16 cellular contexts compared by ENCODE assay signal in the genomic region with DNA sequence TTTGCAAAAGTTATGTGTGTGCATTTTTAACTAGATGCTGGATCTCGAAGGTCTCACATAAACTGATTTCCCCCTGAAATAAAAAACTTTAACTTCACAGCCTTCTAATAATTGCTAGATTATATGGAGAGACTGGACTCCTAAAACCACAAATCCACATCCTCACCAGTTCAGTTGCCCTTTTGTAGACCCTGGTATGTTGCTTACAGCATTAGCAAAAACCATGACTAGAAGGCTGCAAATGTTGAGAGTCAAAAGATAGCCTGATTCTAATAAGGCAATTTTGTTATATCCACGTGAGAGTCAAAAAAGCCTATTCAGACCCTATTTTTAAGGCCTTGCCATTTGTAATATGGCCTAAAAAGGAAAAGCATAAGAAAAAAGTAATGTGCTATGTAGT. TPM values are rescaled to one million over a fixed set of nuclear protein-coding genes. Genes with fewer than 3 reads are reported as not detected.
DNase-seq lines count a peak whose midpoint lies in the region; ATAC-seq and TF ChIP-seq lines count a peak whose summit lies in the region.
"Had no signal": no experiment of that assay in that cellular context is flagged by ENCODE, and none has a peak within 500 bp of the region (broad histone marks: within the 10 kb centered on the region; RNA-seq: fewer than 3 reads in every experiment).

No MANE protein-coding gene starts in this region.

- H3K36me3 ChIP-seq in GM23338 (ENCODE audit: insufficient read depth) (no peaks in the 10 kb centered on the region), SK-N-SH (replicated peaks in 1 of 2; ENCODE audit: control insufficient read depth in 1 of 2, insufficient read depth in 2 of 2, low read length in 1 of 2) (peaks cover 0 to 1% of the 10 kb centered on the region in 2 experiments), fibroblast of lung (ENCODE audit: control insufficient read depth, insufficient read depth, low read length) (no peaks in the 10 kb centered on the region)
- H3K36me3 ChIP-seq: HAP-1, SJCRH30 had no signal

- WGBS in SK-N-SH (ENCODE audit: low lambda C conversion rate): 91% methylated on average over 2 of the region's 2 CpGs

- H3K27me3 ChIP-seq in GM23338 (ENCODE audit: insufficient read depth): no peaks in the 10 kb centered on the region
- H3K27me3 ChIP-seq in SK-N-SH (ENCODE audit: insufficient read depth): no peaks in the 10 kb centered on the region
- no peaks in the 10 kb centered on the region for H3K27me3 ChIP-seq in fibroblast of lung (ENCODE audit: control insufficient read depth, insufficient read depth, low read length)
- H3K27me3 ChIP-seq: SJCRH30 had no signal

- H3K9ac ChIP-seq in SK-N-SH: peak overlapping the region; percentile 68; the same call in 1 of the 2 replicates
- no peak overlapping the region for H3K9ac ChIP-seq in fibroblast of lung (ENCODE audit: insufficient read depth, low read length)

- CTCF ChIA-PET in SK-N-SH (lab: Yijun Ruan, JAX): interaction anchor here (0.6 kb wide), 1 partner anchor 905 kb away, joined by 3 read pairs; no protein-coding TSS in a partner anchor

- H3K79me2 ChIP-seq in GM23338 (replicated peaks; ENCODE audit: insufficient read depth) (peaks cover 75% of the 10 kb centered on the region), SK-N-SH (ENCODE audit: insufficient read depth) (peaks cover 98% of the 10 kb centered on the region), fibroblast of lung (ENCODE audit: control insufficient read depth, insufficient read depth, low read length) (peaks cover 49% of the 10 kb centered on the region)

- ATAC-seq in GM23338: no peak

- no peak overlapping the region for H3K4me3 Mint-ChIP-seq in GM23338
- H3K4me3 Mint-ChIP-seq: activated naive CD8-positive, alpha-beta T cell treated with anti-CD3 and anti-CD28 coated beads, Interleukin-2, amount 10 ng/mL, durations not matched to agents 7 days and 5 days; nephron had no signal

- POLR2A ChIA-PET in SK-N-SH (lab: Yijun Ruan, JAX): no interaction called here

- no peaks in the 10 kb centered on the region for H3K36me3 Mint-ChIP-seq in GM23338 (ENCODE audit: low read depth)
- H3K36me3 Mint-ChIP-seq: activated naive CD8-positive, alpha-beta T cell treated with anti-CD3 and anti-CD28 coated beads, Interleukin-2, amount 10 ng/mL, durations not matched to agents 7 days and 5 days had no signal

- no peaks in the 10 kb centered on the region for H3K9me3 Mint-ChIP-seq in GM23338
- H3K9me3 Mint-ChIP-seq: activated naive CD8-positive, alpha-beta T cell treated with anti-CD3 and anti-CD28 coated beads, Interleukin-2, amount 10 ng/mL, durations not matched to agents 7 days and 5 days; nephron had no signal

- TF ChIP-seq CTCF in GM23338 (conservative IDR thresholded peaks at IDR 0.05; ENCODE audit: low read depth in 2 of 2) (no peak), SK-N-SH (IDR thresholded peaks at IDR 0.05) (no peak), fibroblast of lung (conservative IDR thresholded peaks at IDR 0.05 in 1 of 2, IDR thresholded peaks at IDR 0.05 in 1 of 2; ENCODE audit: low read depth in 1 of 2, low read length in 2 of 2) (no peak), retinal pigment epithelial cell (conservative IDR thresholded peaks at IDR 0.05; ENCODE audit: low read depth, low read length) (no peak)

- no peaks in the 10 kb centered on the region for H3K9me2 ChIP-seq in GM23338 (ENCODE audit: insufficient read depth)
- no peaks in the 10 kb centered on the region for H3K9me2 ChIP-seq in SK-N-SH

- H2AFZ ChIP-seq in GM23338 (no peak overlapping the region), SK-N-SH (ENCODE audit: low read depth) (no peak overlapping the region), fibroblast of lung (ENCODE audit: low read length) (no peak overlapping the region)

- H3K27me3 Mint-ChIP-seq in GM23338 (ENCODE audit: insufficient read depth, low read depth, poor library complexity): no peaks in the 10 kb centered on the region

- H3K4me2 ChIP-seq in GM23338 (no peak overlapping the region), SK-N-SH (peak overlapping the region; percentile 62; the same call in 1 of the 2 replicates), fibroblast of lung (ENCODE audit: extremely low read depth, insufficient read depth, low read length) (no peak overlapping the region)

- no peaks in the 10 kb centered on the region for H3F3A ChIP-seq in GM23338 (replicated peaks; ENCODE audit: low read depth)
- H3F3A ChIP-seq in SK-N-SH (replicated peaks; ENCODE audit: insufficient read depth): peaks cover 66% of the 10 kb centered on the region

- H3K4me3 ChIP-seq in GM23338: no peak overlapping the region
- no peak overlapping the region for H3K4me3 ChIP-seq in SK-N-SH (ENCODE audit: low read depth in 2 of 2, low read length in 1 of 2)
- no peak overlapping the region for H3K4me3 ChIP-seq in fibroblast of lung (replicated peaks in 1 of 4; ENCODE audit: control extremely low read depth in 1 of 4, insufficient read depth in 1 of 4, low read depth in 3 of 4, low read length in 4 of 4)
- no peak overlapping the region for H3K4me3 ChIP-seq in retinal pigment epithelial cell (ENCODE audit: low read length)
- H3K4me3 ChIP-seq: HAP-1, lung, SJCRH30 had no signal

- DNase-seq in GM23338 (ENCODE audit: low spot score) (no peak), SK-N-SH (no peak), fibroblast of lung (ENCODE audit: low read depth in 2 of 2) (peak; percentile 25 to 88), retinal pigment epithelial cell (ENCODE audit: low read depth) (peak; percentile 55), GM03348 (ENCODE audit: low spot score) (no peak), NCI-H2196 (lab: John Stamatoyannopoulos, UW; ENCODE audit: unreplicated experiment) (no peak), iPS-NIHi11 (ENCODE audit: low spot score) (no peak)
- DNase-seq in stimulated activated CD8-positive, alpha-beta memory T cell treated with anti-CD3 and anti-CD28 coated beads, Interleukin-4, amount 100 ng/mL, for 48 hours: no peak
- DNase-seq: activated CD4-positive, alpha-beta T cell treated with anti-CD3 and anti-CD28 coated beads, Interleukin-2, amount 50 U/mL, for 4 hours; activated naive CD8-positive, alpha-beta T cell treated with anti-CD3 and anti-CD28 coated beads, Interleukin-2, amount 10 ng/mL, durations not matched to agents 7 days and 5 days; NCI-H187; NCI-H446 had no signal

- H3K9me3 ChIP-seq in SK-N-SH: no peaks in the 10 kb centered on the region
- no peaks in the 10 kb centered on the region for H3K9me3 ChIP-seq in fibroblast of lung (ENCODE audit: control insufficient read depth, insufficient read depth, low read depth, low read length)
- H3K9me3 ChIP-seq: HAP-1, SJCRH30 had no signal

- H3K4me1 Mint-ChIP-seq in GM23338: peaks cover 66% of the 10 kb centered on the region
- H3K4me1 Mint-ChIP-seq: activated naive CD8-positive, alpha-beta T cell treated with anti-CD3 and anti-CD28 coated beads, Interleukin-2, amount 10 ng/mL, durations not matched to agents 7 days and 5 days had no signal

- H3K4me1 ChIP-seq in GM23338 (ENCODE audit: insufficient read depth) (peaks cover 38% of the 10 kb centered on the region), SK-N-SH (ENCODE audit: control insufficient read depth in 1 of 2, insufficient read depth in 2 of 2, low read depth in 1 of 2, low read length in 1 of 2) (peaks cover 10 to 54% of the 10 kb centered on the region in 2 experiments), fibroblast of lung (ENCODE audit: control insufficient read depth, extremely low read depth, insufficient read depth, low read length) (peaks cover 8% of the 10 kb centered on the region)

- H3K27ac Mint-ChIP-seq in GM23338: no peak overlapping the region
- H3K27ac Mint-ChIP-seq: activated naive CD8-positive, alpha-beta T cell treated with anti-CD3 and anti-CD28 coated beads, Interleukin-2, amount 10 ng/mL, durations not matched to agents 7 days and 5 days had no signal

- peak overlapping the region; percentile 78 for H3K27ac ChIP-seq in GM23338 (ENCODE audit: low read depth)
- peak overlapping the region; percentile 76 to 97; a peak in 3 of 4 replicates for H3K27ac ChIP-seq in SK-N-SH (ENCODE audit: low read depth in 2 of 2, low read length in 1 of 2)
- no peak overlapping the region for H3K27ac ChIP-seq in fibroblast of lung (ENCODE audit: insufficient read depth, low read length)
- H3K27ac ChIP-seq: SJCRH30 had no signal

- TF ChIP-seq EP300 in SK-N-SH (IDR thresholded peaks at IDR 0.05; ENCODE audit: borderline replicate concordance in 1 of 2, low read depth in 1 of 2, low read length in 1 of 2): no peak

- TF ChIP-seq RAD21 in SK-N-SH (IDR thresholded peaks at IDR 0.05; ENCODE audit: low read length): no peak

- H4K20me1 ChIP-seq in GM23338 (replicated peaks; ENCODE audit: insufficient read depth) (no peaks in the 10 kb centered on the region), SK-N-SH (ENCODE audit: insufficient read depth) (peaks cover 26% of the 10 kb centered on the region; the same call in 1 of the 2 replicates), fibroblast of lung (ENCODE audit: control insufficient read depth, extremely low read depth, insufficient read depth, low read length) (no peaks in the 10 kb centered on the region)

TF ChIP-seq in GM23338, 12 proteins besides CTCF, POLR2A, EP300 and RAD21 (continues in another document):
- TF ChIP-seq CREB1 (CRISPR knock-in tag; IDR thresholded peaks at IDR 0.05; ENCODE audit: low read depth): no peak
- no peak for TF ChIP-seq ZNF114 (CRISPR knock-in tag; IDR thresholded peaks at IDR 0.05)
- TF ChIP-seq JUNB (IDR thresholded peaks at IDR 0.05; ENCODE audit: unreplicated experiment): no peak

TF ChIP-seq in SK-N-SH, 30 proteins besides CTCF, POLR2A, EP300 and RAD21 (continues in another document):
- TF ChIP-seq RXRA (IDR thresholded peaks at IDR 0.05; ENCODE audit: borderline replicate concordance, low read depth) (no peak), JUND (IDR thresholded peaks at IDR 0.05) (no peak), FOXJ3 (CRISPR knock-in tag; IDR thresholded peaks at IDR 0.05) (no peak), GATA2 (CRISPR knock-in tag; IDR thresholded peaks at IDR 0.05) (no peak), TCF12 (IDR thresholded peaks at IDR 0.05) (no peak), NFIC (IDR thresholded peaks at IDR 0.05; ENCODE audit: borderline replicate concordance) (no peak), EZH2phosphoT487 (IDR thresholded peaks at IDR 0.05; ENCODE audit: borderline replicate concordance, low read depth) (no peak)

RNA-seq across cellular contexts. Expression of a gene that starts 37.4 kb away (rescaled TPM):
- total RNA-seq in GM23338 (2014; rRNA removed; shearing (Covaris generic)): 30.6 and 30.8 TPM in 2 replicates
- 11.5 and 13.4 TPM in 2 replicates for polyA plus RNA-seq in GM23338 (2016; fragmentation: Nextera tagmentation; extraction: Ambion mirVana)
- 15.3 and 17.9 TPM in 2 replicates for polyA plus RNA-seq in SK-N-SH (2012; rRNA removed)
- 19.2 and 21.4 TPM in 2 replicates for polyA plus RNA-seq in SK-N-SH (2012; cell fraction: cytosol; rRNA removed)
- 9.0 and 17.8 TPM in 2 replicates for polyA plus RNA-seq in SK-N-SH (2012; cell fraction: nucleus; rRNA removed)
- total RNA-seq in fibroblast of lung: 50.6 and 52.8 TPM in 2 replicates
- 22.4 and 28.8 TPM in 2 replicates for polyA plus RNA-seq in fibroblast of lung
- 17.7 and 28.3 TPM in 2 replicates for polyA plus RNA-seq in fibroblast of lung (2012)
- 11.6 and 20.5 TPM in 2 replicates for polyA minus RNA-seq in fibroblast of lung (ENCODE audit: low replicate concordance)

Comparison
In these comparisons a context has a peak if more than half of its experiments do, and no peak if none do; other contexts are left out.
1. DNase-seq: peak in fibroblast of lung (2 of 2) and retinal pigment epithelial cell (single experiment); none in GM23338 (single experiment), SK-N-SH (single experiment), GM03348 (single experiment), NCI-H2196 (single experiment), iPS-NIHi11 (single experiment) and stimulated activated CD8-positive, alpha-beta memory T cell treated with anti-CD3 and anti-CD28 coated beads, Interleukin-4, amount 100 ng/mL, for 48 hours (single experiment).